In genomic region chr16:634996-635395, GRCh38 we compare ENCODE assay signal across 9 cellular contexts. TPM values are rescaled to one million over a fixed set of nuclear protein-coding genes. Genes with fewer than 3 reads are reported as not detected.
DNase-seq lines count a peak whose midpoint lies in the region; ATAC-seq and TF ChIP-seq lines count a peak whose summit lies in the region.
"Had no signal": no experiment of that assay in that cellular context is flagged by ENCODE, and none has a peak within 500 bp of the region (broad histone marks: within the 10 kb centered on the region; RNA-seq: fewer than 3 reads in every experiment).

No MANE protein-coding gene starts in this region.

- H3K56ac ChIP-seq in IMR-90 (ENCODE audit: extremely low read depth, insufficient read depth, low read length) = no peak overlapping the region

- peaks cover 0 to 54% (median 36%) of the 10 kb centered on the region in 11 experiments; a peak in 19 of 22 replicates for H4K20me1 ChIP-seq in BLaER1 treated with 17β-estradiol and CSF1 and Interleukin-3, amounts not matched to agents 10 nM and 100 nM
- peaks cover 4% of the 10 kb centered on the region for H4K20me1 ChIP-seq in IMR-90 (ENCODE audit: insufficient read depth, low read length)

- H3K27me3 Mint-ChIP-seq in brain = peaks cover 6% of the 10 kb centered on the region
- H3K27me3 Mint-ChIP-seq in natural killer cell (ENCODE audit: low read depth in 2 of 2) = peaks cover 0 to 3% of the 10 kb centered on the region in 2 donors

- peaks cover 15 to 28% (median 23%) of the 10 kb centered on the region in 11 experiments; a peak in 21 of 22 replicates for H3K36me3 ChIP-seq in BLaER1 treated with 17β-estradiol and CSF1 and Interleukin-3, amounts not matched to agents 10 nM and 100 nM
- H3K36me3 ChIP-seq in IMR-90 (ENCODE audit: control insufficient read depth, insufficient read depth, low read length) = peaks cover 12% of the 10 kb centered on the region; the same call in 1 of the 2 replicates

- H3K4me3 Mint-ChIP-seq in brain (peak overlapping the region; percentile 53 to 97 (median 70)), natural killer cell (peak overlapping the region; percentile 42)

- peaks cover 8% of the 10 kb centered on the region; the same call in 1 of the 2 replicates for H3K9me1 ChIP-seq in IMR-90 (ENCODE audit: insufficient read depth, low read length)

- no peak overlapping the region for H4K91ac ChIP-seq in IMR-90 (ENCODE audit: insufficient read depth, low read depth, low read length)

- dilution Hi-C loops in IMR-90 (cut with HindIII; ENCODE audit: low sequenced_read_pairs, unreplicated experiment) = no loop called here

- no TSS peak for BruUV-seq in IMR-90 (replicated peaks; lab: Mats Ljungman, UMichigan)

- no peak overlapping the region for H2AFZ ChIP-seq in IMR-90 (replicated peaks; ENCODE audit: low read length, poor library complexity)

- H3K27ac Mint-ChIP-seq in brain (peak overlapping the region in 2 of 5 experiments; percentile 30 to 68), natural killer cell (peak overlapping the region in 1 of 2 donors; percentile 27)

- TF ChIP-seq CTCF in IMR-90 (conservative IDR thresholded peaks at IDR 0.05; ENCODE audit: low read depth, low read length) (no peak), brain (conservative IDR thresholded peaks at IDR 0.05) (no peak), natural killer cell (IDR thresholded peaks at IDR 0.05) (no peak)

- no peak for ATAC-seq in IMR-90 (ENCODE audit: low read depth)
- no peak for ATAC-seq in natural killer cell
- ATAC-seq in HG03139 (IDR thresholded peaks at IDR 0.05; ENCODE audit: unreplicated experiment) = no peak

- peaks cover 51 to 59% (median 54%) of the 10 kb centered on the region in 10 experiments for H3K4me1 ChIP-seq in BLaER1 treated with 17β-estradiol and CSF1 and Interleukin-3, amounts not matched to agents 10 nM and 100 nM
- peaks cover 23% of the 10 kb centered on the region for H3K4me1 ChIP-seq in IMR-90 (ENCODE audit: control insufficient read depth, insufficient read depth, low read length)

- POLR2A ChIA-PET in IMR-90 (lab: Charles Lee; ENCODE audit: unreplicated experiment) = no interaction called here

- no peak overlapping the region for H2BK5ac ChIP-seq in IMR-90 (ENCODE audit: low read depth, low read length, poor library complexity, severe bottlenecking)

- H3K4me3 ChIP-seq in BLaER1 treated with 17β-estradiol and CSF1 and Interleukin-3, amounts not matched to agents 10 nM and 100 nM = peak overlapping the region; percentile 85 to 98 (median 93)
- H3K4me3 ChIP-seq in IMR-90 (ENCODE audit: insufficient read depth, low read depth, low read length) = peak overlapping the region; percentile 97; the same call in 1 of the 2 replicates

- no peak overlapping the region for H2BK20ac ChIP-seq in IMR-90 (ENCODE audit: low read depth, low read length)

- H2BK15ac ChIP-seq in IMR-90 (ENCODE audit: low read depth, low read length) = no peak overlapping the region

- WGBS in IMR-90 (ENCODE audit: extremely low coverage in 2 of 2, insufficient read length in 1 of 2), 2 experiments = no CpG with 5 or more reads among the region's 7 CpGs

- H3K79me1 ChIP-seq in IMR-90 (ENCODE audit: low read depth in 1 of 2, low read length in 2 of 2) = peaks cover 0 to 17% of the 10 kb centered on the region in 2 experiments; a peak in 2 of 4 replicates

- no peak overlapping the region; the same call in 1 of the 2 replicates for H3K4ac ChIP-seq in IMR-90 (ENCODE audit: low read depth, low read length)

- DNase-seq in IMR-90 = no peak
- DNase-seq in natural killer cell = no peak
- DNase-seq in midbrain (lab: John Stamatoyannopoulos, UW) = no peak
- DNase-seq in NCI-H69 (lab: John Stamatoyannopoulos, UW) = no peak
- DNase-seq in Kasumi-1 (lab: John Stamatoyannopoulos, UW) = no peak
- DNase-seq: NCI-H1694 treated with DMSO at 0.1 percent for 48 hours had no signal

- H3K27me3 ChIP-seq in BLaER1 treated with 17β-estradiol and CSF1 and Interleukin-3, amounts not matched to agents 10 nM and 100 nM = no peaks in the 10 kb centered on the region
- H3K27me3 ChIP-seq in IMR-90 (ENCODE audit: control insufficient read depth, insufficient read depth, low read length) = no peaks in the 10 kb centered on the region

- no peak overlapping the region for H2AK5ac ChIP-seq in IMR-90 (ENCODE audit: low read depth, low read length)

- peak overlapping the region; percentile 82 to 96 (median 91) for H3K9ac ChIP-seq in BLaER1 treated with 17β-estradiol and CSF1 and Interleukin-3, amounts not matched to agents 10 nM and 100 nM
- peak overlapping the region; percentile 74; the same call in 1 of the 2 replicates for H3K9ac ChIP-seq in IMR-90 (ENCODE audit: low read depth, low read length)

- peaks cover 0 to 6% (median 2%) of the 10 kb centered on the region in 5 experiments for H3K9me3 Mint-ChIP-seq in brain
- H3K9me3 Mint-ChIP-seq in natural killer cell = no peaks in the 10 kb centered on the region

- H3K14ac ChIP-seq in IMR-90 (replicated peaks; ENCODE audit: low read depth, low read length) = no peak overlapping the region

- no peak for TF ChIP-seq POLR2A in IMR-90 (IDR thresholded peaks at IDR 0.05; ENCODE audit: low read depth, low read length)

- intact Hi-C loops in IMR-90 (cut with micrococcal nuclease) = loop anchor here (5.0 kb wide), 1 partner anchor 108 kb away; the partner anchor contains the start of gene CAPN15
- intact Hi-C loops in natural killer cell (cut with micrococcal nuclease) = no loop called here

- H4K5ac ChIP-seq in IMR-90 (ENCODE audit: low read depth, low read length) = no peak overlapping the region

- no peak overlapping the region for H3K18ac ChIP-seq in IMR-90 (ENCODE audit: low read depth, low read length)

- no peak overlapping the region for H3K23ac ChIP-seq in IMR-90 (ENCODE audit: low read depth, low read length)

- no peaks in the 10 kb centered on the region for H3K36me3 Mint-ChIP-seq in brain
- no peaks in the 10 kb centered on the region for H3K36me3 Mint-ChIP-seq in natural killer cell

- peak overlapping the region in 7 of 11 experiments; percentile 81 to 89 (median 85); a peak in 12 of 22 replicates for H3K27ac ChIP-seq in BLaER1 treated with 17β-estradiol and CSF1 and Interleukin-3, amounts not matched to agents 10 nM and 100 nM
- no peak overlapping the region; the same call in 1 of the 2 replicates for H3K27ac ChIP-seq in IMR-90 (ENCODE audit: insufficient read depth, low read length)

- peak overlapping the region; percentile 82 to 98 (median 93) for H3K4me2 ChIP-seq in BLaER1 treated with 17β-estradiol and CSF1 and Interleukin-3, amounts not matched to agents 10 nM and 100 nM
- peak overlapping the region; percentile 98 for H3K4me2 ChIP-seq in IMR-90 (ENCODE audit: low read depth, low read length)

- peak overlapping the region; percentile 91 for H2AK9ac ChIP-seq in IMR-90 (replicated peaks; ENCODE audit: low read depth, low read length, poor library complexity)

- TF ChIP-seq RAD21 in IMR-90 (IDR thresholded peaks at IDR 0.05; ENCODE audit: low read length) = no peak

- H3K4me1 Mint-ChIP-seq in brain (peaks cover 26% of the 10 kb centered on the region), natural killer cell (peaks cover 7 to 12% of the 10 kb centered on the region in 2 donors)

- no peak overlapping the region for H4K8ac ChIP-seq in IMR-90 (ENCODE audit: low read depth in 2 of 2, low read length in 2 of 2)

- CTCF ChIA-PET in IMR-90 (lab: Yijun Ruan, JAX) = no interaction called here

- H2BK120ac ChIP-seq in IMR-90 (ENCODE audit: low read depth, low read length) = no peak overlapping the region

- in situ Hi-C loops in IMR-90 (cut with MboI; ENCODE audit: low sequenced_read_pairs) = no loop called here

- no peaks in the 10 kb centered on the region for H3K9me3 ChIP-seq in BLaER1 treated with 17β-estradiol and CSF1 and Interleukin-3, amounts not matched to agents 10 nM and 100 nM (replicated peaks in 1 of 11)
- H3K9me3 ChIP-seq in IMR-90 (ENCODE audit: control insufficient read depth, insufficient read depth, low read length) = no peaks in the 10 kb centered on the region

TF ChIP-seq in IMR-90, 13 proteins besides CTCF, POLR2A, EP300 and RAD21:
- TF ChIP-seq CEBPB (IDR thresholded peaks at IDR 0.05; ENCODE audit: low read depth, low read length) (no peak), MAFK (IDR thresholded peaks at IDR 0.05; ENCODE audit: low read depth, low read length) (no peak)
TF ChIP-seq in IMR-90: peak in this region for 0.

RNA-seq across cellular contexts. Expression of gene METTL26, which starts 1.1 kb away (rescaled TPM):
- total RNA-seq in IMR-90 (2012; rRNA removed) (40.8 and 46.8 TPM in 2 replicates), natural killer cell (10 to 100 TPM; 33.7 to 36.3 (median 36.1) TPM)
- polyA plus RNA-seq in IMR-90 (2012; rRNA removed) (128 and 184 TPM in 2 replicates), brain (ENCODE audit: insufficient read depth, low read depth, low replicate concordance) (191 TPM)
- 259 and 357 TPM in 2 replicates for polyA plus RNA-seq in IMR-90 (2012; cell fraction: cytosol; rRNA removed)
- polyA plus RNA-seq in IMR-90 (2012; cell fraction: nucleus; rRNA removed; ENCODE audit: low replicate concordance) = 117 and 422 TPM in 2 replicates

RNA-seq across cellular contexts. Expression of gene WFIKKN1, which starts 4.2 kb away (rescaled TPM):
- not detected in 2 replicates for total RNA-seq in IMR-90 (2012; rRNA removed)
- 0.10 and 0.23 TPM in 2 replicates for polyA plus RNA-seq in IMR-90 (2012; rRNA removed)
- polyA plus RNA-seq in IMR-90 (2012; cell fraction: cytosol; rRNA removed) = 0.08 and 0.24 TPM in 2 replicates
- 0.44 and 2.5 TPM in 2 replicates for polyA plus RNA-seq in IMR-90 (2012; cell fraction: nucleus; rRNA removed; ENCODE audit: low replicate concordance)
- polyA plus RNA-seq in brain (ENCODE audit: insufficient read depth, low read depth, low replicate concordance) = 1.4 TPM
- 1 to 10 TPM in 1 of 3 donors, under 1 TPM in 2; 0.60 to 1.7 (median 0.75) TPM for total RNA-seq in natural killer cell

RNA-seq across cellular contexts. Expression of gene MCRIP2, which starts 6.6 kb away (rescaled TPM):
- 6.3 and 8.6 TPM in 2 replicates for total RNA-seq in IMR-90 (2012; rRNA removed)
- polyA plus RNA-seq in IMR-90 (2012; rRNA removed) = 19.6 and 27.9 TPM in 2 replicates
- polyA plus RNA-seq in IMR-90 (2012; cell fraction: cytosol; rRNA removed) = 25.3 and 26.7 TPM in 2 replicates
- polyA plus RNA-seq in IMR-90 (2012; cell fraction: nucleus; rRNA removed; ENCODE audit: low replicate concordance) = 21.2 and 46.6 TPM in 2 replicates
- polyA plus RNA-seq in brain (ENCODE audit: insufficient read depth, low read depth, low replicate concordance) = 22.6 TPM
- total RNA-seq in natural killer cell = 10 to 100 TPM; 11.3 to 17.4 (median 15.7) TPM

RNA-seq across cellular contexts. Expression of gene WDR90, which starts 14.2 kb away (rescaled TPM):
- 1.4 and 1.7 TPM in 2 replicates for total RNA-seq in IMR-90 (2012; rRNA removed)
- polyA plus RNA-seq in IMR-90 (2012; rRNA removed) = 18.7 and 21.7 TPM in 2 replicates
- polyA plus RNA-seq in IMR-90 (2012; cell fraction: cytosol; rRNA removed) = 7.5 and 8.1 TPM in 2 replicates
- polyA plus RNA-seq in IMR-90 (2012; cell fraction: nucleus; rRNA removed; ENCODE audit: low replicate concordance) = 118 and 402 TPM in 2 replicates
- polyA plus RNA-seq in brain (ENCODE audit: insufficient read depth, low read depth, low replicate concordance) = 12.5 TPM
- total RNA-seq in natural killer cell = 10 to 100 TPM; 16.7 to 22.8 (median 20.2) TPM

RNA-seq across cellular contexts. Expression of gene RHOT2, which starts 32.9 kb away (rescaled TPM):
- 20.0 and 20.3 TPM in 2 replicates for total RNA-seq in IMR-90 (2012; rRNA removed)
- polyA plus RNA-seq in IMR-90 (2012; rRNA removed) = 181 and 228 TPM in 2 replicates
- 70.1 and 99.5 TPM in 2 replicates for polyA plus RNA-seq in IMR-90 (2012; cell fraction: cytosol; rRNA removed)
- 1,124 and 3,095 TPM in 2 replicates for polyA plus RNA-seq in IMR-90 (2012; cell fraction: nucleus; rRNA removed; ENCODE audit: low replicate concordance)
- 65.6 TPM for polyA plus RNA-seq in brain (ENCODE audit: insufficient read depth, low read depth, low replicate concordance)
- total RNA-seq in natural killer cell = 100 to 1,000 TPM; 205 to 216 (median 211) TPM
